In genomic region chr7:37085600-37085999, GRCh38 we compare ENCODE assay signal across 22 cellular contexts.
A peak's percentile ranks its signal among the peaks of the same experiment; 100 is the strongest.
DNase-seq lines count a peak whose midpoint lies in the region; ATAC-seq, FAIRE-seq and TF ChIP-seq lines count a peak whose summit lies in the region.
"Had no signal": no experiment of that assay in that cellular context is flagged by ENCODE, and none has a peak within 500 bp of the region (broad histone marks: within the 10 kb centered on the region; RNA-seq: fewer than 3 reads in every experiment).

No MANE protein-coding gene starts in this region.

- no peaks in the 10 kb centered on the region for H3K9me3 Mint-ChIP-seq in activated T-cell treated with anti-CD3 and anti-CD28 coated beads, Interleukin-2, amount 50 U/mL, for 72 hours
- H3K9me3 Mint-ChIP-seq in activated T-helper 17 cell treated with anti-CD3 and anti-CD28 coated beads, Interleukin-2, amount 50 U/mL, for 72 hours = peaks cover 3% of the 10 kb centered on the region
- H3K9me3 Mint-ChIP-seq in memory B cell = no peaks in the 10 kb centered on the region
- H3K9me3 Mint-ChIP-seq: CD8-positive, alpha-beta memory T cell; IgD-negative memory B cell had no signal

- H3K27me3 Mint-ChIP-seq in activated T-cell treated with anti-CD3 and anti-CD28 coated beads, Interleukin-2, amount 50 U/mL, for 72 hours (ENCODE audit: low read depth) = no peaks in the 10 kb centered on the region
- no peaks in the 10 kb centered on the region for H3K27me3 Mint-ChIP-seq in activated T-helper 17 cell treated with anti-CD3 and anti-CD28 coated beads, Interleukin-2, amount 50 U/mL, for 72 hours
- H3K27me3 Mint-ChIP-seq in memory B cell = no peaks in the 10 kb centered on the region
- H3K27me3 Mint-ChIP-seq: CD8-positive, alpha-beta memory T cell; IgD-negative memory B cell had no signal

- H3K4me1 Mint-ChIP-seq in activated T-cell treated with anti-CD3 and anti-CD28 coated beads, Interleukin-2, amount 50 U/mL, for 72 hours (ENCODE audit: low read depth) = peaks cover 21% of the 10 kb centered on the region
- H3K4me1 Mint-ChIP-seq in activated T-helper 17 cell treated with anti-CD3 and anti-CD28 coated beads, Interleukin-2, amount 50 U/mL, for 72 hours = peaks cover 33% of the 10 kb centered on the region
- peaks cover 6% of the 10 kb centered on the region for H3K4me1 Mint-ChIP-seq in memory B cell

- no peak for TF ChIP-seq POLR2A in GM12891 (IDR thresholded peaks at IDR 0.05; ENCODE audit: low read depth, low read length)

- peak overlapping the region; percentile 38 for H3K27ac Mint-ChIP-seq in activated T-cell treated with anti-CD3 and anti-CD28 coated beads, Interleukin-2, amount 50 U/mL, for 72 hours
- H3K27ac Mint-ChIP-seq in activated T-helper 17 cell treated with anti-CD3 and anti-CD28 coated beads, Interleukin-2, amount 50 U/mL, for 72 hours = peak overlapping the region; percentile 47
- peak overlapping the region; percentile 38 for H3K27ac Mint-ChIP-seq in memory B cell

- H3K4me3 Mint-ChIP-seq in activated T-cell treated with anti-CD3 and anti-CD28 coated beads, Interleukin-2, amount 50 U/mL, for 72 hours = no peak overlapping the region
- no peak overlapping the region for H3K4me3 Mint-ChIP-seq in activated T-helper 17 cell treated with anti-CD3 and anti-CD28 coated beads, Interleukin-2, amount 50 U/mL, for 72 hours
- no peak overlapping the region for H3K4me3 Mint-ChIP-seq in memory B cell
- H3K4me3 Mint-ChIP-seq: CD8-positive, alpha-beta memory T cell; IgD-negative memory B cell had no signal

- no peak for DNase-seq in activated T-cell treated with anti-CD3 and anti-CD28 coated beads, Interleukin-2, amount 50 U/mL, for 72 hours
- DNase-seq in activated T-cell treated with anti-CD3 and anti-CD28 coated beads, Interleukin-2, amount 50 U/mL, for 1 hour = no peak
- no peak for DNase-seq in GM19239 (ENCODE audit: insufficient read length, low spot score)
- no peak for DNase-seq in memory B cell (ENCODE audit: low spot score in 2 of 2)
- DNase-seq in GM12891 (ENCODE audit: insufficient read length, low spot score) = no peak
- DNase-seq: AML-193; C1 segment of cervical spinal cord; CD8-positive, alpha-beta memory T cell; DMS53; GDM1; Karpas-422; MV-4-11; NCI-H1694; NCI-H2081 treated with DMSO at 0.1 percent for 48 hours; NCI-H2171 treated with DMSO at 0.1 percent for 48 hours; NCI-H524 treated with DMSO at 0.1 percent for 48 hours; NCI-H82; SJCRH30 had no signal

- no peak for ATAC-seq in activated T-cell treated with anti-CD3 and anti-CD28 coated beads, Interleukin-2, amount 50 U/mL, for 72 hours (replicated peaks in 1 of 2)
- no peak for ATAC-seq in activated T-helper 17 cell treated with anti-CD3 and anti-CD28 coated beads, Interleukin-2, amount 50 U/mL, for 72 hours (replicated peaks)
- ATAC-seq in memory B cell (ENCODE audit: low read depth) (no peak), HG02884 (IDR thresholded peaks at IDR 0.05; ENCODE audit: unreplicated experiment) (no peak)
- ATAC-seq: Panc1 had no signal

- H3K36me3 Mint-ChIP-seq in activated T-cell treated with anti-CD3 and anti-CD28 coated beads, Interleukin-2, amount 50 U/mL, for 72 hours (ENCODE audit: insufficient read depth in 2 of 2) = peaks cover 8 to 34% of the 10 kb centered on the region in 2 donors
- peaks cover 68% of the 10 kb centered on the region for H3K36me3 Mint-ChIP-seq in activated T-helper 17 cell treated with anti-CD3 and anti-CD28 coated beads, Interleukin-2, amount 50 U/mL, for 72 hours (ENCODE audit: low read depth)
- H3K36me3 Mint-ChIP-seq in memory B cell = peaks cover 35% of the 10 kb centered on the region

- FAIRE-seq in GM19239 (lab: Jason Lieb, UNC) (peak; percentile 26), GM12891 (lab: Jason Lieb, UNC) (no peak)

TF ChIP-seq in GM12891, 5 proteins besides CTCF, POLR2A, EP300 and RAD21:
- no peak for TF ChIP-seq POLR2AphosphoS5 (IDR thresholded peaks at IDR 0.05; ENCODE audit: low read depth, low read length)
- TF ChIP-seq POU2F2 (IDR thresholded peaks at IDR 0.05; ENCODE audit: low read depth, low read length) = no peak
- no peak for TF ChIP-seq TAF1 (IDR thresholded peaks at IDR 0.05; ENCODE audit: low read depth, low read length)
- no peak for TF ChIP-seq PAX5 (IDR thresholded peaks at IDR 0.05; ENCODE audit: insufficient read depth, low read length, severe bottlenecking)
- no peak for TF ChIP-seq SPI1 (IDR thresholded peaks at IDR 0.05; ENCODE audit: low read depth, low read length)
